In genomic region chr5:170464280-170465127, GRCh38 we compare ENCODE assay signal across 1 cellular context.
A peak's percentile ranks its signal among the peaks of the same experiment; 100 is the strongest.
TF ChIP-seq lines count a peak whose summit lies in the region.

No MANE protein-coding gene starts in this region.

TF ChIP-seq in HepG2, 621 proteins besides CTCF, POLR2A, EP300 and RAD21 (continued from another document):
- TF ChIP-seq ARID5B (CRISPR knock-in tag; IDR thresholded peaks at IDR 0.05), result 0 out of 2 replicates have a peak, but pooled peaks have one; percentile 25
- TF ChIP-seq ZNF782 (CRISPR knock-in tag; IDR thresholded peaks at IDR 0.05; ENCODE audit: borderline replicate concordance), result no peak
- no peak for TF ChIP-seq NFIC (IDR thresholded peaks at IDR 0.05; ENCODE audit: low read length)
- no peak for TF ChIP-seq ZFP62 (CRISPR knock-in tag; IDR thresholded peaks at IDR 0.05)
- no peak for TF ChIP-seq HIC2 (CRISPR knock-in tag; IDR thresholded peaks at IDR 0.05; ENCODE audit: low read depth)
- TF ChIP-seq SOX5 (CRISPR knock-in tag; IDR thresholded peaks at IDR 0.05; ENCODE audit: borderline replicate concordance), result peak; percentile 88
- no peak for TF ChIP-seq ELF1 (CRISPR knock-in tag; IDR thresholded peaks at IDR 0.05)
- TF ChIP-seq U2AF1 (optimal IDR thresholded peaks at IDR 0.05; ENCODE audit: low read depth, low read length), result no peak
- TF ChIP-seq TCF7 (IDR thresholded peaks at IDR 0.05; ENCODE audit: low read depth), result peak; percentile 35; the same call in 1 of the 2 replicates
- TF ChIP-seq SOX13 (IDR thresholded peaks at IDR 0.05), result no peak
- peak in 1 of 2 experiments; percentile 66; a peak in 1 of 4 replicates for TF ChIP-seq SOX13 (CRISPR knock-in tag; conservative IDR thresholded peaks at IDR 0.05 in 1 of 2, IDR thresholded peaks at IDR 0.05 in 1 of 2)
- TF ChIP-seq ATF1 (CRISPR knock-in tag; IDR thresholded peaks at IDR 0.05), result no peak
- TF ChIP-seq ZNF704 (CRISPR knock-in tag; IDR thresholded peaks at IDR 0.05; ENCODE audit: borderline replicate concordance), result no peak
- no peak for TF ChIP-seq KMT2A (CRISPR knock-in tag; IDR thresholded peaks at IDR 0.05)
- no peak for TF ChIP-seq MXD4 (CRISPR knock-in tag; IDR thresholded peaks at IDR 0.05)
- no peak for TF ChIP-seq ZNF576 (CRISPR knock-in tag; IDR thresholded peaks at IDR 0.05)
- no peak for TF ChIP-seq PCBP2 (optimal IDR thresholded peaks at IDR 0.05; ENCODE audit: low read depth, low read length, poor library complexity, severe bottlenecking)
- TF ChIP-seq ZBTB2 (CRISPR knock-in tag; IDR thresholded peaks at IDR 0.05; ENCODE audit: low read depth), result no peak
- no peak for TF ChIP-seq POLR2AphosphoS5 (IDR thresholded peaks at IDR 0.05; ENCODE audit: low read depth, low read length)
- peak; percentile 21; the same call in 1 of the 2 replicates for TF ChIP-seq HNF4A (CRISPR knock-in tag; IDR thresholded peaks at IDR 0.05)
- TF ChIP-seq TARDBP (CRISPR knock-in tag; IDR thresholded peaks at IDR 0.05), result no peak
- TF ChIP-seq SIX4 (CRISPR knock-in tag; IDR thresholded peaks at IDR 0.05), result no peak
TF ChIP-seq in HepG2: peak in this region for 6.
